ENCODE assay signal across 8 cellular contexts in genomic region chr19:48445606-48446481, GRCh38. TPM values are rescaled to one million over a fixed set of nuclear protein-coding genes. Genes with fewer than 3 reads are reported as not detected.
DNase-seq lines count a peak whose midpoint lies in the region; ATAC-seq and TF ChIP-seq lines count a peak whose summit lies in the region.

Gene GRWD1 (plus strand): TSS chr19:48445983. CDS start chr19:48446006, 23 bp downstream.

- peak within 1 kb of the TSS; percentile 89 for H3K27ac Mint-ChIP-seq in activated naive CD4-positive, alpha-beta T cell treated with anti-CD3 and anti-CD28 coated beads, Interleukin-2, amount 50 U/mL, for 24 hours

- peak within 1 kb of the TSS; percentile 75 for H3K27ac ChIP-seq in temporal lobe (ENCODE audit: low read depth, low read length)

- H3K4me3 Mint-ChIP-seq in activated naive CD4-positive, alpha-beta T cell treated with anti-CD3 and anti-CD28 coated beads, Interleukin-2, amount 50 U/mL, for 24 hours: peak within 1 kb of the TSS; percentile 95

- H3K9me3 Mint-ChIP-seq in activated naive CD4-positive, alpha-beta T cell treated with anti-CD3 and anti-CD28 coated beads, Interleukin-2, amount 50 U/mL, for 24 hours: no peaks in the 10 kb centered on the region

- peak; percentile 68 for ATAC-seq in HG02588 (IDR thresholded peaks at IDR 0.05; ENCODE audit: unreplicated experiment)
- peak; percentile 87 for ATAC-seq in SK-N-SH treated with all-trans-retinoic acid at 6 μM for 48 hours

- H3K4me1 Mint-ChIP-seq in activated naive CD4-positive, alpha-beta T cell treated with anti-CD3 and anti-CD28 coated beads, Interleukin-2, amount 50 U/mL, for 24 hours: peaks cover 44% of the 10 kb centered on the region

- peaks cover 11% of the 10 kb centered on the region for H3K27me3 Mint-ChIP-seq in activated naive CD4-positive, alpha-beta T cell treated with anti-CD3 and anti-CD28 coated beads, Interleukin-2, amount 50 U/mL, for 24 hours

- H3K36me3 Mint-ChIP-seq in activated naive CD4-positive, alpha-beta T cell treated with anti-CD3 and anti-CD28 coated beads, Interleukin-2, amount 50 U/mL, for 24 hours: peaks cover 15% of the 10 kb centered on the region

- peak; percentile 85 for DNase-seq in GM04503 (ENCODE audit: low read depth)
- DNase-seq in NCI-H1092 (lab: John Stamatoyannopoulos, UW): peak; percentile 94
- DNase-seq in glomerular endothelial cell (ENCODE audit: extremely low read depth, low read depth, low spot score): peak; percentile 82
- DNase-seq in occipital lobe (lab: John Stamatoyannopoulos, UW): peak; percentile 83

TF ChIP-seq in SK-N-SH treated with all-trans-retinoic acid at 6 μM for 48 hours, 23 proteins besides CTCF, POLR2A, EP300 and RAD21:
- TF ChIP-seq ZFP30 (CRISPR knock-in tag; IDR thresholded peaks at IDR 0.05) (no peak), TCF4 (CRISPR knock-in tag; IDR thresholded peaks at IDR 0.05; ENCODE audit: borderline replicate concordance) (no peak), ZNF8 (CRISPR knock-in tag; IDR thresholded peaks at IDR 0.05) (no peak), CSRNP3 (CRISPR knock-in tag; IDR thresholded peaks at IDR 0.05) (no peak), ZNF565 (CRISPR knock-in tag; conservative IDR thresholded peaks at IDR 0.05; ENCODE audit: low read depth) (no peak)

RNA-seq across cellular contexts. Expression of gene GRWD1, which starts in this region (rescaled TPM):
- total RNA-seq in glomerular endothelial cell (34.2 and 35.7 TPM in 2 replicates), occipital lobe (9.7 TPM), temporal lobe (6.1 TPM)

Comparison
In these comparisons a context has a peak if more than half of its experiments do, and no peak if none do; other contexts are left out.
1. Peak in every context shown above with its lines: DNase-seq, ATAC-seq and H3K27ac ChIP-seq.